ENCODE assay signal across 16 cellular contexts in the genomic region with DNA sequence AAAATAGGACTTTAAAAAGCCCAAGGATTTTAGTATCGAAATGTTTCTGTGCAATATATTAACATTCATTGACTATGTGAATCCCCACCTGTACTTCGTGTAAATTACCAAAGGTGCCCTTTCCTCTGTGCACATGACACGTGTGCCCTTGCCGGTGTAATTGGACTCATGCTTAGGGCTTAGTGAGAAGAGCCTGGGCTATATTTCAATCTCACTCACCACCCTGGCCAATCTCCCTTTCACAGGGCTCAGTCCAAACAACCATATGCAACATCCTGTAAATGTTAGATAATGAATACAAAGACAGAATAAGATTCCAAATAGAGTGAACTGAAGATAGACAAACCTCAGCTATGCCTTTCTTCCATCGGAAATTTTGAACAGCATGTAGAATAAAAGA.
DNase-seq lines count a peak whose midpoint lies in the region; ATAC-seq and TF ChIP-seq lines count a peak whose summit lies in the region.
"Had no signal": no experiment of that assay in that cellular context is flagged by ENCODE, and none has a peak within 500 bp of the region (broad histone marks: within the 10 kb centered on the region; RNA-seq: fewer than 3 reads in every experiment).

No MANE protein-coding gene starts in this region.

- H3K27ac ChIP-seq in psoas muscle (no peak overlapping the region), upper lobe of left lung (no peak overlapping the region)
- H3K27ac ChIP-seq: 22Rv1 had no signal

- WGBS in psoas muscle, 3 donors = 32 to 50% (median 40%) methylated on average over 5 of the region's 5 CpGs
- 83 to 86% methylated on average over 5 of the region's 5 CpGs for WGBS in upper lobe of left lung, 2 donors

- H3K4me1 ChIP-seq in psoas muscle = no peaks in the 10 kb centered on the region
- H3K4me1 ChIP-seq in upper lobe of left lung = no peaks in the 10 kb centered on the region

- no peaks in the 10 kb centered on the region for H3K9me3 ChIP-seq in psoas muscle
- H3K9me3 ChIP-seq in upper lobe of left lung = no peaks in the 10 kb centered on the region

- H3K27me3 ChIP-seq in psoas muscle (ENCODE audit: insufficient read depth in 3 of 3, low read length in 2 of 3) = no peaks in the 10 kb centered on the region
- no peaks in the 10 kb centered on the region for H3K27me3 ChIP-seq in upper lobe of left lung

- intact Hi-C loops in Right ventricle myocardium inferior (cut with DNase I) = no loop called here
- intact Hi-C loops in left cardiac atrium (cut with DNase I) = no loop called here
- intact Hi-C loops in psoas muscle (cut with DNase I) = no loop called here

- TF ChIP-seq EP300 in upper lobe of left lung (IDR thresholded peaks at IDR 0.05) = no peak

- DNase-seq in Right ventricle myocardium inferior (ENCODE audit: missing footprints) (no peak), left cardiac atrium (no peak), UCSD-AML1 (lab: John Stamatoyannopoulos, UW; ENCODE audit: unreplicated experiment) (peak; percentile 7), left lobe of liver (ENCODE audit: low spot score) (no peak), psoas muscle (no peak), GM10266 (ENCODE audit: extremely low spot score) (no peak), upper lobe of left lung (no peak)
- DNase-seq: CD8-positive, alpha-beta T cell; COR-L47; DMS153; DMS79 treated with DMSO at 0.1 percent for 48 hours; EL; H7 had no signal

- ATAC-seq in Right ventricle myocardium inferior (peak; percentile 63), left cardiac atrium (no peak), left lobe of liver (peak; percentile 44), psoas muscle (peak; percentile 85 to 93 (median 92)), upper lobe of left lung (ENCODE audit: low FRiP score in 2 of 2) (no peak), HG02885 (IDR thresholded peaks at IDR 0.05; ENCODE audit: poor library complexity, unreplicated experiment) (no peak)
- ATAC-seq: CD8-positive, alpha-beta T cell; GM23338 had no signal

- TF ChIP-seq POLR2A in upper lobe of left lung (IDR thresholded peaks at IDR 0.05) = no peak

- H3K4me3 ChIP-seq in psoas muscle = no peak overlapping the region
- H3K4me3 ChIP-seq in upper lobe of left lung = no peak overlapping the region
- H3K4me3 ChIP-seq: GM23338 had no signal

- TF ChIP-seq CTCF in psoas muscle (IDR thresholded peaks at IDR 0.05) = no peak
- no peak for TF ChIP-seq CTCF in GM10266 (IDR thresholded peaks at IDR 0.05; ENCODE audit: control insufficient read depth, insufficient read depth, low read depth, missing control alignments)
- TF ChIP-seq CTCF in upper lobe of left lung (IDR thresholded peaks at IDR 0.05) = no peak

- no peaks in the 10 kb centered on the region for H3K36me3 ChIP-seq in psoas muscle (ENCODE audit: insufficient read depth in 1 of 2, low read depth in 1 of 2)
- H3K36me3 ChIP-seq in upper lobe of left lung = no peaks in the 10 kb centered on the region

Comparison
In these comparisons a context has a peak if more than half of its experiments do, and no peak if none do; other contexts are left out.
1. ATAC-seq: peak in Right ventricle myocardium inferior (single experiment), left lobe of liver (single experiment) and psoas muscle (4 of 4); none in left cardiac atrium (0 of 2), upper lobe of left lung (0 of 2) and HG02885 (single experiment).